In the genomic region with DNA sequence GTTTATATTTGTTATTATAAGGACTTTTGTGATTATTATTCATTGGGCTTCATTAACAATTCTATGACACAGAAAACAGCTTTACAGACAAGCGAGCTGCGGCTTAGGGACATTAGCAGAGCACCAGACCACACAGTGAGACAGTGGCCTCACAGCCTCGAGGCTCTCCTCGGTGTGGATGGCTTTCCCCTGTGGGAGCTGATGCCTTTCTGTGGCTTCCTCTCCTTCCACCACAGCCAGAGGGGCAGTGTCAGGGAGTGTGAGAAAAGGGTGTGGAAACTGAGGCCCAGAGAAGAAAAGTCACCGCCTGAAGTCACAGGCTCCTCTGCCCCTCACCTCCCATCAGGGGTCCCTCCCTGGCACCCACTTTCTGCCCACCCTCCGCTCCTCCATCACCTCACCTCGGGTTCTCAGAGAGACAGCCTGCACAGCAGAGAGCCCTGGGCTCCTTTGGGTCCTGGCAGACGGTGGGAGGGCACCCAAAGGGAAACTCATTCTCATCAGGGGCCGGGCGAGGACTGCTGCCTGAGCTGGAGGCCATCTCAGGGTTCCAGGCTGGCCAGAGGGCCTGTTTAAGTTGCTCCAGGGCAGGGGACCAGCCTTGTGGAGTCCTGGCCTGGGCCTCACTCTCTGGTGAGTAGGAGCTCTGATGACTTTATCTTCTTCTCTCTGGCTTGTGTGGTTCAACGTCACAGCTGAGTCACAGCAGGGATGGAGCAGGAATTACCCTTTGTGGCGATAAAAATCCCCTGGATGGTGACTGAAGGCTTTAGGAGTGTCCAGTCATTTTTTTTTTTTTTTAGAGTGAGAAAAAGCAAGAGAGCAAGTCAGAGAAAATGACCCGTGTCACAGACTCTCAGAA, we compare ENCODE assay signal across 9 cellular contexts. TPM values are rescaled to one million over a fixed set of nuclear protein-coding genes. Genes with fewer than 3 reads are reported as not detected.
DNase-seq lines count a peak whose midpoint lies in the region; ATAC-seq and TF ChIP-seq lines count a peak whose summit lies in the region.
"Had no signal": no experiment of that assay in that cellular context is flagged by ENCODE, and none has a peak within 500 bp of the region (broad histone marks: within the 10 kb centered on the region; RNA-seq: fewer than 3 reads in every experiment).

No MANE protein-coding gene starts in this region.

- H3K9me3 Mint-ChIP-seq in nephron = no peaks in the 10 kb centered on the region

- TF ChIP-seq CTCF in cardiac fibroblast (IDR thresholded peaks at IDR 0.05; ENCODE audit: low read depth, low read length) (no peak), nephron (IDR thresholded peaks at IDR 0.05; ENCODE audit: unreplicated experiment in 3 of 3) (no peak), upper lobe of left lung (IDR thresholded peaks at IDR 0.05) (no peak)

- POLR2A ChIA-PET in HEK293T (lab: Yijun Ruan, JAX) = interaction anchor here (1.4 to 1.7 kb wide), 2 partner anchors 57 to 132 kb away, joined by 3 read pairs; no protein-coding TSS in a partner anchor

- TF ChIP-seq POLR2A in upper lobe of left lung (IDR thresholded peaks at IDR 0.05) = peak in 1 of 4 donors; percentile 36

- CTCF ChIA-PET in HEK293T (lab: Yijun Ruan, JAX) = interaction anchor here (0.8 kb wide), 1 partner anchor 9 kb away, joined by 3 read pairs; no protein-coding TSS in a partner anchor

- ATAC-seq in GM18517 (IDR thresholded peaks at IDR 0.05; ENCODE audit: unreplicated experiment) = peak; percentile 39
- peak; percentile 43 for ATAC-seq in HG02970 (IDR thresholded peaks at IDR 0.05; ENCODE audit: low FRiP score, unreplicated experiment)
- peak in 1 of 2 donors; percentile 45 for ATAC-seq in upper lobe of left lung (ENCODE audit: low FRiP score in 2 of 2)

- H3K4me3 ChIP-seq in cardiac fibroblast (replicated peaks in 1 of 2; ENCODE audit: low read depth in 2 of 2, low read length in 2 of 2) = no peak overlapping the region
- H3K4me3 ChIP-seq in upper lobe of left lung = peak overlapping the region in 2 of 4 donors; percentile 14 to 16
- H3K4me3 ChIP-seq: cardiac muscle cell had no signal

- peak overlapping the region; percentile 67 to 91 (median 80) for H3K27ac ChIP-seq in upper lobe of left lung
- H3K27ac ChIP-seq: cardiac muscle cell had no signal

- DNase-seq in T1000 (lab: John Stamatoyannopoulos, UW) (peak; percentile 76), cardiac fibroblast (ENCODE audit: low read depth in 2 of 2) (peak; percentile 82 to 94), upper lobe of left lung (no peak), HEK293T (ENCODE audit: extremely low spot score) (no peak), NCI-H510A (lab: John Stamatoyannopoulos, UW) (no peak)

- TF ChIP-seq EP300 in upper lobe of left lung (IDR thresholded peaks at IDR 0.05) = no peak

- no peaks in the 10 kb centered on the region for H3K36me3 Mint-ChIP-seq in nephron (ENCODE audit: low read depth)

- H3K4me3 Mint-ChIP-seq in nephron = peak overlapping the region in 1 of 3 experiments; percentile 22

- H3K9me3 ChIP-seq in upper lobe of left lung = no peaks in the 10 kb centered on the region

- peaks cover 14 to 39% (median 32%) of the 10 kb centered on the region in 4 donors for H3K4me1 ChIP-seq in upper lobe of left lung

- WGBS in upper lobe of left lung, 2 donors = 61 to 75% methylated on average over 10 to 13 of the region's 13 CpGs

- H3K4me1 Mint-ChIP-seq in nephron = peaks cover 22% of the 10 kb centered on the region

- H3K27me3 Mint-ChIP-seq in nephron (ENCODE audit: low read depth) = peaks cover 6% of the 10 kb centered on the region

- H3K27ac Mint-ChIP-seq in nephron = peak overlapping the region in 2 of 3 experiments; percentile 35 to 57

- no peaks in the 10 kb centered on the region for H3K36me3 ChIP-seq in upper lobe of left lung
- H3K36me3 ChIP-seq: cardiac muscle cell had no signal

- H3K27me3 ChIP-seq in upper lobe of left lung = no peaks in the 10 kb centered on the region
- H3K27me3 ChIP-seq: cardiac muscle cell had no signal

TF ChIP-seq in HEK293T, 16 proteins besides CTCF, POLR2A, EP300 and RAD21:
- TF ChIP-seq FOXK2 (IDR thresholded peaks at IDR 0.05) (no peak), FOXA1 (IDR thresholded peaks at IDR 0.05) (no peak), HDGF (IDR thresholded peaks at IDR 0.05; ENCODE audit: borderline replicate concordance) (no peak), L3MBTL2 (conservative IDR thresholded peaks at IDR 0.05) (no peak), SP1 (IDR thresholded peaks at IDR 0.05) (no peak), ELF4 (IDR thresholded peaks at IDR 0.05) (no peak), ZNF384 (IDR thresholded peaks at IDR 0.05) (no peak), TARDBP (IDR thresholded peaks at IDR 0.05) (no peak), ARNT (IDR thresholded peaks at IDR 0.05) (no peak), NFRKB (IDR thresholded peaks at IDR 0.05) (no peak), BHLHE40 (IDR thresholded peaks at IDR 0.05; ENCODE audit: borderline replicate concordance) (no peak), PKNOX1 (IDR thresholded peaks at IDR 0.05) (no peak), LEF1 (IDR thresholded peaks at IDR 0.05; ENCODE audit: borderline replicate concordance) (no peak), SUZ12 (IDR thresholded peaks at IDR 0.05) (no peak)

RNA-seq across cellular contexts. Expression of gene TRAF1, which starts 0.8 kb away (rescaled TPM):
- total RNA-seq in upper lobe of left lung = 10 to 100 TPM in 2 of 6 donors, 1 to 10 TPM in 4; 2.9 to 29.3 (median 6.6) TPM

RNA-seq across cellular contexts. Expression of gene PHF19, which starts 48.8 kb away (rescaled TPM):
- 10 to 100 TPM in 5 of 6 donors, 1 to 10 TPM in 1; 8.0 to 42.4 (median 19.2) TPM for total RNA-seq in upper lobe of left lung

Comparison
In these comparisons a context has a peak if more than half of its experiments do, and no peak if none do; other contexts are left out.
1. DNase-seq: peak in T1000 (single experiment) and cardiac fibroblast (2 of 2); none in upper lobe of left lung (0 of 2), HEK293T (single experiment) and NCI-H510A (single experiment).